In the genomic region with DNA sequence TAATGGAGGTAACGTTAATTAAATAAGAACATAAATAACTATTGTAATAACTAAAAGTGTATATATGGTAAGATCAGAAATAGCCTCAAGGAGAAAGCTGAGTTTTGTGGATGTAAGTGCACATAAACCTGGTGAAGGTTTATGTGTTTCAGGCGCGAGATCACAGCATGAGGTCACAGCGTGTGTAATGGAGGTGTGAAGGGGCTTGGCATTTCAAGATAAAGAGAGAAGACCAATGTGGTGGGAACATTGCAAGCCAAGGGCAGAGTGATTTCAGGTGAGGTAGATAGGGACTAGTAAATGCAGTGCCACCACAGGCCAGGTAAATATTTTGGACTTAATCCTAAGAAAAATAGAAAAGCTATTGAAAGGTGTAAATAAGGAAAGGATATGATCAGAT, we compare ENCODE assay signal across 16 cellular contexts.
"Had no signal": no experiment of that assay in that cellular context is flagged by ENCODE, and none has a peak within 500 bp of the region (broad histone marks: within the 10 kb centered on the region; RNA-seq: fewer than 3 reads in every experiment).

No MANE protein-coding gene starts in this region.

- DNase-seq: Kasumi-1, MM.1S, NCI-H1092 treated with DMSO at 0.1 percent for 48 hours, NCI-H1436, NCI-H1694 treated with DMSO at 0.1 percent for 48 hours, NCI-H1930, NCI-H2081, NCI-H2107, NCI-H2227 treated with DMSO at 0.1 percent for 48 hours, NCI-H524, NCI-H774, PC-3, SHP77, SK-N-SH, SW 1271, T-cell had no signal
